In the genomic region with DNA sequence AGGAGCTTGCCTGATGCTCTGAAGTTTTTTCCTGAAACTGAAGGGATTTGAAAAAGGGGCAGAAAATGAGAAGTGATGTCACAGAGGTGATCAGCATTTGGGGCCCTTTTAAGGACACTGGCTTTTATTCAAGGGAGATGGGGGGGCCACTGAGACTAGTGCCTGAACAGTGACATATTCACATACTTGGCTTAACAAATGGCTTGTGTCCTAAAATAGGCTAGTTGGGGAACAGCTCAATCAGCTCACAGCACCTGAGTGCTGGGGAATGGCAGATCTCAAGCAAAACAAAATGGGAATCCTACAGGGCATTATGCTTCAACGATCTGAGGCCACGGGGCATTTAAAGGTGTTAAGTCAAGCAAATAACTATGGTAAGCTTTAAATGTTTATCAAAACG, we compare ENCODE assay signal across 14 cellular contexts.
DNase-seq lines count a peak whose midpoint lies in the region; ATAC-seq and TF ChIP-seq lines count a peak whose summit lies in the region.
"Had no signal": no experiment of that assay in that cellular context is flagged by ENCODE, and none has a peak within 500 bp of the region (broad histone marks: within the 10 kb centered on the region; RNA-seq: fewer than 3 reads in every experiment).

No MANE protein-coding gene starts in this region.

- H3K36me3 ChIP-seq in esophagus squamous epithelium (no peaks in the 10 kb centered on the region), neural progenitor cell (no peaks in the 10 kb centered on the region), aorta (ENCODE audit: control insufficient read depth in 1 of 2, insufficient read depth in 2 of 2, low read length in 1 of 2) (no peaks in the 10 kb centered on the region)

- no peak overlapping the region for H2AFZ ChIP-seq in neural progenitor cell (replicated peaks)

- DNase-seq in activated naive CD8-positive, alpha-beta T cell treated with anti-CD3 and anti-CD28 coated beads, Interleukin-2, amount 50 U/mL, for 24 hours = no peak
- DNase-seq in esophagus squamous epithelium (lab: John Stamatoyannopoulos, UW) = no peak
- DNase-seq in neural progenitor cell (ENCODE audit: low spot score) = peak; percentile 20
- no peak for DNase-seq in aorta
- DNase-seq in HPDE6-E6E7 (ENCODE audit: extremely low spot score) = no peak
- no peak for DNase-seq in pons (ENCODE audit: low spot score)
- DNase-seq: activated T-cell treated with anti-CD3 and anti-CD28 coated beads, Interleukin-2, amount 50 U/mL, for 4 hours; DMS153; foreskin melanocyte had no signal

- H4K20me1 ChIP-seq in neural progenitor cell (ENCODE audit: low read depth) = peaks cover 92% of the 10 kb centered on the region

- H3K4me3 Mint-ChIP-seq in activated naive CD8-positive, alpha-beta T cell = no peak overlapping the region
- H3K4me3 Mint-ChIP-seq in activated naive CD8-positive, alpha-beta T cell treated with anti-CD3 and anti-CD28 coated beads, Interleukin-2, amount 50 U/mL, for 24 hours = no peak overlapping the region
- H3K4me3 Mint-ChIP-seq in neural progenitor cell = no peak overlapping the region
- H3K4me3 Mint-ChIP-seq: activated T-cell treated with anti-CD3 and anti-CD28 coated beads, Interleukin-2, amount 50 U/mL, for 4 hours; neural crest cell had no signal

- peaks cover 19% of the 10 kb centered on the region for H3F3A ChIP-seq in neural progenitor cell (ENCODE audit: low read depth)

- peaks cover 63% of the 10 kb centered on the region for H3K4me1 Mint-ChIP-seq in activated naive CD8-positive, alpha-beta T cell (ENCODE audit: low read depth)
- H3K4me1 Mint-ChIP-seq in activated naive CD8-positive, alpha-beta T cell treated with anti-CD3 and anti-CD28 coated beads, Interleukin-2, amount 50 U/mL, for 24 hours = peaks cover 56% of the 10 kb centered on the region
- H3K4me1 Mint-ChIP-seq in neural progenitor cell = peaks cover 41% of the 10 kb centered on the region

- no peak overlapping the region for H3K4me2 ChIP-seq in neural progenitor cell

- H3K4me1 ChIP-seq in esophagus squamous epithelium (peaks cover 44 to 92% (median 72%) of the 10 kb centered on the region in 3 donors), neural progenitor cell (peaks cover 13% of the 10 kb centered on the region), aorta (ENCODE audit: control insufficient read depth in 1 of 2, insufficient read depth in 2 of 2, low read length in 2 of 2) (peaks cover 12 to 16% of the 10 kb centered on the region in 2 donors)

- no peaks in the 10 kb centered on the region for H3K9me3 Mint-ChIP-seq in activated naive CD8-positive, alpha-beta T cell (ENCODE audit: low read depth)
- no peaks in the 10 kb centered on the region for H3K9me3 Mint-ChIP-seq in activated naive CD8-positive, alpha-beta T cell treated with anti-CD3 and anti-CD28 coated beads, Interleukin-2, amount 50 U/mL, for 24 hours
- no peaks in the 10 kb centered on the region for H3K9me3 Mint-ChIP-seq in neural progenitor cell
- H3K9me3 Mint-ChIP-seq: activated T-cell treated with anti-CD3 and anti-CD28 coated beads, Interleukin-2, amount 50 U/mL, for 4 hours; IgD-negative memory B cell had no signal

- no peak for TF ChIP-seq CTCF in esophagus squamous epithelium (IDR thresholded peaks at IDR 0.05)
- no peak for TF ChIP-seq CTCF in neural progenitor cell (IDR thresholded peaks at IDR 0.05)

- no peak for ATAC-seq in activated naive CD8-positive, alpha-beta T cell treated with anti-CD3 and anti-CD28 coated beads, Interleukin-2, amount 50 U/mL, for 24 hours
- ATAC-seq in aorta (ENCODE audit: low FRiP score) (peak; percentile 71), HG02981 (IDR thresholded peaks at IDR 0.05; ENCODE audit: unreplicated experiment) (no peak)
- ATAC-seq: activated T-cell treated with anti-CD3 and anti-CD28 coated beads, Interleukin-2, amount 50 U/mL, for 4 hours; Panc1 had no signal

- peaks cover 90% of the 10 kb centered on the region for H3K79me2 ChIP-seq in neural progenitor cell (ENCODE audit: low read depth)

- no peak for TF ChIP-seq POLR2A in esophagus squamous epithelium (IDR thresholded peaks at IDR 0.05)

- WGBS in esophagus squamous epithelium, 2 donors = 19 to 31% methylated on average over 3 of the region's 3 CpGs
- WGBS in aorta, 2 donors = 8 to 13% methylated on average over 3 of the region's 3 CpGs

- intact Hi-C loops in esophagus squamous epithelium (cut with DNase I) = no loop called here
- intact Hi-C loops in aorta (cut with DNase I) = loop anchor here in 1 of 2 donors (5.0 kb wide), 1 partner anchor 35 kb away; no protein-coding TSS in a partner anchor

- H3K36me3 Mint-ChIP-seq in activated naive CD8-positive, alpha-beta T cell = peaks cover under 1% of the 10 kb centered on the region
- H3K36me3 Mint-ChIP-seq in activated naive CD8-positive, alpha-beta T cell treated with anti-CD3 and anti-CD28 coated beads, Interleukin-2, amount 50 U/mL, for 24 hours (ENCODE audit: low read depth) = peaks cover 1% of the 10 kb centered on the region
- peaks cover 3% of the 10 kb centered on the region for H3K36me3 Mint-ChIP-seq in neural progenitor cell

- H3K27ac ChIP-seq in esophagus squamous epithelium (peak overlapping the region; percentile 63 to 78 (median 73)), neural progenitor cell (no peak overlapping the region), aorta (ENCODE audit: low read depth in 1 of 2, low read length in 2 of 2) (peak overlapping the region; percentile 88 to 98)

- H3K27me3 ChIP-seq in esophagus squamous epithelium (no peaks in the 10 kb centered on the region), neural progenitor cell (no peaks in the 10 kb centered on the region), aorta (ENCODE audit: control insufficient read depth in 1 of 2, insufficient read depth in 2 of 2, low read length in 1 of 2) (no peaks in the 10 kb centered on the region)

- peak overlapping the region; percentile 42 for H3K27ac Mint-ChIP-seq in activated naive CD8-positive, alpha-beta T cell
- H3K27ac Mint-ChIP-seq in activated naive CD8-positive, alpha-beta T cell treated with anti-CD3 and anti-CD28 coated beads, Interleukin-2, amount 50 U/mL, for 24 hours = no peak overlapping the region
- H3K27ac Mint-ChIP-seq in neural progenitor cell = peak overlapping the region; percentile 26

- H3K9me3 ChIP-seq in esophagus squamous epithelium (no peaks in the 10 kb centered on the region), neural progenitor cell (ENCODE audit: low read depth) (no peaks in the 10 kb centered on the region), aorta (ENCODE audit: control insufficient read depth, low read length) (no peaks in the 10 kb centered on the region)

- no peak overlapping the region for H3K9ac ChIP-seq in neural progenitor cell

- H3K4me3 ChIP-seq in esophagus squamous epithelium (no peak overlapping the region), neural progenitor cell (no peak overlapping the region), aorta (ENCODE audit: low read length in 2 of 2) (no peak overlapping the region)

- H3K27me3 Mint-ChIP-seq in activated naive CD8-positive, alpha-beta T cell = no peaks in the 10 kb centered on the region
- H3K27me3 Mint-ChIP-seq in activated naive CD8-positive, alpha-beta T cell treated with anti-CD3 and anti-CD28 coated beads, Interleukin-2, amount 50 U/mL, for 24 hours = no peaks in the 10 kb centered on the region
- H3K27me3 Mint-ChIP-seq in neural progenitor cell (ENCODE audit: insufficient read depth, low read depth) = no peaks in the 10 kb centered on the region
- H3K27me3 Mint-ChIP-seq: IgD-negative memory B cell had no signal
